23 cellular contexts compared by ENCODE assay signal in the genomic region with DNA sequence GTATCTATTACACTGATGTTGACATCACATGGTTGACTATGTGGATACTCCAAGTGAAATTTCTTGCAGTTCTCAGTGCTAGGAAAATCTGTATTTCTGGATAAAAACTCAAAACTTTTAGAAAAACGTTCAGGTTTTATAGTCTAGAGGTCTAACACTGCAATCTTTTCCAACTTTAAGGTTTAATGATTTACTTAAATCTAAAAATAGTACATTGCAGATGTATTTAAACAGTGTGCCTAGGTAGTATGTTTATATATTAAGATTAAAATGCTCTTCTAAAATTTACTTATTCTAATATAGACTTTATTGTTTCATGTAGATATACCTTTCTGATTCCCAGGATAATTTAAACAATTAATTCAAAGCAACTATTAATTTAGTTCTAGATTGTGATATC.
DNase-seq lines count a peak whose midpoint lies in the region; ATAC-seq, FAIRE-seq and TF ChIP-seq lines count a peak whose summit lies in the region.
"Had no signal": no experiment of that assay in that cellular context is flagged by ENCODE, and none has a peak within 500 bp of the region (broad histone marks: within the 10 kb centered on the region; RNA-seq: fewer than 3 reads in every experiment).

No MANE protein-coding gene starts in this region.

- TF ChIP-seq RAD21 in HepG2 (CRISPR knock-in tag; IDR thresholded peaks at IDR 0.05): no peak

- no peaks in the 10 kb centered on the region for H4K20me1 ChIP-seq in HepG2 (ENCODE audit: insufficient read depth, low read length)
- H4K20me1 ChIP-seq: BLaER1 treated with 17β-estradiol and CSF1 and Interleukin-3, amounts not matched to agents 10 nM and 100 nM had no signal

- TF ChIP-seq CTCF in right lobe of liver (IDR thresholded peaks at IDR 0.05) (no peak), HepG2 (CRISPR knock-in tag; IDR thresholded peaks at IDR 0.05) (no peak), kidney (IDR thresholded peaks at IDR 0.05; ENCODE audit: borderline replicate concordance, extremely low read depth, insufficient read depth) (no peak)

- CTCF ChIA-PET in HepG2 (lab: Yijun Ruan, JAX; ENCODE audit: low intra/inter-chr PET ratio, low total read pairs): no interaction called here

- intact Hi-C loops in right lobe of liver (cut with DNase I) (no loop called here), HepG2 (cut with micrococcal nuclease; ENCODE audit: unreplicated experiment) (no loop called here), kidney (cut with DNase I) (no loop called here)

- TF ChIP-seq POLR2A in right lobe of liver (IDR thresholded peaks at IDR 0.05): no peak
- TF ChIP-seq POLR2A in HepG2 (IDR thresholded peaks at IDR 0.05; ENCODE audit: insufficient read depth in 1 of 2, low read depth in 2 of 2, low read length in 2 of 2): no peak

- no peaks in the 10 kb centered on the region for H3K79me2 ChIP-seq in HepG2 (ENCODE audit: insufficient read depth, low read length)

- no peak overlapping the region for H3K9ac ChIP-seq in HepG2 (ENCODE audit: insufficient read depth, low read depth, low read length)
- no peak overlapping the region for H3K9ac ChIP-seq in kidney (ENCODE audit: low read length in 2 of 2)
- H3K9ac ChIP-seq: BLaER1 treated with 17β-estradiol and CSF1 and Interleukin-3, amounts not matched to agents 10 nM and 100 nM had no signal

- H3K4me1 ChIP-seq in right lobe of liver (peaks cover 0 to 4% (median 0%) of the 10 kb centered on the region in 4 donors), HepG2 (ENCODE audit: insufficient read depth, low read length) (no peaks in the 10 kb centered on the region), kidney (ENCODE audit: control insufficient read depth in 1 of 2, insufficient read depth in 1 of 2, low read depth in 1 of 2, low read length in 2 of 2) (no peaks in the 10 kb centered on the region), small intestine (ENCODE audit: control insufficient read depth in 2 of 2, insufficient read depth in 1 of 2, low read depth in 1 of 2, low read length in 1 of 2) (peaks cover 0 to 2% of the 10 kb centered on the region in 2 donors)
- H3K4me1 ChIP-seq: A549; BLaER1 treated with 17β-estradiol and CSF1 and Interleukin-3, amounts not matched to agents 10 nM and 100 nM; Caco-2 had no signal

- DNase-seq in right lobe of liver: no peak
- DNase-seq in HepG2 (ENCODE audit: low spot score): no peak
- DNase-seq in frontal cortex (ENCODE audit: low spot score in 2 of 2): no peak
- DNase-seq in kidney: no peak
- no peak for DNase-seq in small intestine
- DNase-seq in NCI-H1436 treated with DMSO at 0.1 percent for 48 hours (lab: John Stamatoyannopoulos, UW): no peak
- no peak for DNase-seq in NAMALWA (ENCODE audit: low spot score)
- DNase-seq: AML-193; Caco-2; Calu3; CD4-positive, alpha-beta T cell; CD8-positive, alpha-beta T cell; DMS79 treated with DMSO at 0.1 percent for 48 hours; GF-D8 had no signal

- FAIRE-seq in HepG2 (lab: Jason Lieb, UNC): no peak
- FAIRE-seq in frontal cortex (lab: Jason Lieb, UNC): peak; percentile 15
- FAIRE-seq in kidney (lab: Jason Lieb, UNC): peak; percentile 68
- peak; percentile 91 for FAIRE-seq in small intestine (lab: Jason Lieb, UNC)
- FAIRE-seq: A549, D721Med, G401.6, GM12891, GM19239 had no signal

- H3K4me2 ChIP-seq in HepG2 (ENCODE audit: low read depth, low read length): no peak overlapping the region
- H3K4me2 ChIP-seq: A549; BLaER1 treated with 17β-estradiol and CSF1 and Interleukin-3, amounts not matched to agents 10 nM and 100 nM had no signal

- H3K4me3 ChIP-seq in right lobe of liver (no peak overlapping the region), HepG2 (replicated peaks in 1 of 3; ENCODE audit: insufficient read depth in 1 of 3, low read depth in 2 of 3, low read length in 3 of 3) (no peak overlapping the region), kidney (ENCODE audit: low read length in 2 of 2) (no peak overlapping the region), small intestine (ENCODE audit: low read depth in 1 of 2, low read length in 2 of 2) (no peak overlapping the region)
- H3K4me3 ChIP-seq: A549; BLaER1 treated with 17β-estradiol and CSF1 and Interleukin-3, amounts not matched to agents 10 nM and 100 nM had no signal

- POLR2A ChIA-PET in HepG2 (lab: Yijun Ruan, JAX): no interaction called here

- H3K27ac ChIP-seq in right lobe of liver (no peak overlapping the region), HepG2 (ENCODE audit: extremely low read length, insufficient read depth, low read length) (no peak overlapping the region), kidney (ENCODE audit: low read depth in 2 of 2, low read length in 2 of 2) (no peak overlapping the region), small intestine (ENCODE audit: low read depth in 1 of 2, low read length in 1 of 2) (no peak overlapping the region)
- H3K27ac ChIP-seq: 22Rv1; A549; BLaER1 treated with 17β-estradiol and CSF1 and Interleukin-3, amounts not matched to agents 10 nM and 100 nM; C4-2B had no signal

- no peak overlapping the region for H2AFZ ChIP-seq in HepG2 (ENCODE audit: low read length)

- no peaks in the 10 kb centered on the region for H3K9me3 ChIP-seq in right lobe of liver
- H3K9me3 ChIP-seq in HepG2 (ENCODE audit: low read length): no peaks in the 10 kb centered on the region
- no peaks in the 10 kb centered on the region for H3K9me3 ChIP-seq in kidney (ENCODE audit: control insufficient read depth in 1 of 2, low read length in 2 of 2)
- no peaks in the 10 kb centered on the region for H3K9me3 ChIP-seq in small intestine (ENCODE audit: control insufficient read depth, low read depth)
- H3K9me3 ChIP-seq: A549, Caco-2 had no signal

- in situ Hi-C loops in HepG2 (cut with HindIII; ENCODE audit: extremely low pct_ligation_motif_present, low pct_unique_long_range_greater_than_20kb): no loop called here

- ATAC-seq in right lobe of liver (peak; percentile 38 to 57 (median 48)), HepG2 (no peak), HG02970 (IDR thresholded peaks at IDR 0.05; ENCODE audit: low FRiP score, unreplicated experiment) (no peak)
- ATAC-seq: A549; CD8-positive, alpha-beta T cell had no signal

- no peaks in the 10 kb centered on the region for H3K36me3 ChIP-seq in right lobe of liver
- no peaks in the 10 kb centered on the region for H3K36me3 ChIP-seq in HepG2 (replicated peaks in 1 of 2; ENCODE audit: control insufficient read depth in 1 of 2, insufficient read depth in 2 of 2, low read length in 2 of 2)
- H3K36me3 ChIP-seq in kidney (ENCODE audit: control insufficient read depth in 1 of 2, insufficient read depth in 2 of 2, low read length in 2 of 2): no peaks in the 10 kb centered on the region
- no peaks in the 10 kb centered on the region for H3K36me3 ChIP-seq in small intestine (ENCODE audit: control insufficient read depth in 2 of 2, insufficient read depth in 2 of 2, low read length in 2 of 2)
- H3K36me3 ChIP-seq: BLaER1 treated with 17β-estradiol and CSF1 and Interleukin-3, amounts not matched to agents 10 nM and 100 nM had no signal

- no peaks in the 10 kb centered on the region for H3K27me3 ChIP-seq in right lobe of liver
- peaks cover 3 to 42% of the 10 kb centered on the region in 2 experiments; a peak in 4 of 5 replicates for H3K27me3 ChIP-seq in HepG2 (ENCODE audit: control insufficient read depth in 1 of 2, insufficient read depth in 2 of 2, low read length in 2 of 2)
- H3K27me3 ChIP-seq in small intestine (ENCODE audit: control insufficient read depth in 2 of 2, insufficient read depth in 2 of 2, low read length in 2 of 2): peaks cover 0 to 3% of the 10 kb centered on the region in 2 donors
- H3K27me3 ChIP-seq: BLaER1 treated with 17β-estradiol and CSF1 and Interleukin-3, amounts not matched to agents 10 nM and 100 nM had no signal

- BruUV-seq in HepG2 (replicated peaks; lab: Mats Ljungman, UMichigan): no TSS peak

- TF ChIP-seq EP300 in HepG2 (IDR thresholded peaks at IDR 0.05; ENCODE audit: low read depth in 2 of 2, low read length in 2 of 2): no peak
- TF ChIP-seq EP300 in HepG2 (CRISPR knock-in tag; IDR thresholded peaks at IDR 0.05; ENCODE audit: borderline replicate concordance): no peak

- 19% methylated on average over 1 of the region's 1 CpG for WGBS in right lobe of liver (ENCODE audit: insufficient coverage, low coverage, low lambda C conversion rate, missing lambda C conversion rate)
- WGBS in HepG2 (ENCODE audit: low lambda C conversion rate): 0% methylated on average over 1 of the region's 1 CpG
- WGBS in small intestine, 3 donors: 20 to 54% (median 37%) methylated on average over 1 of the region's 1 CpG

TF ChIP-seq in HepG2, 621 proteins besides CTCF, POLR2A, EP300 and RAD21 (continues in another document):
- TF ChIP-seq ZMAT3 (CRISPR knock-in tag; conservative IDR thresholded peaks at IDR 0.05): no peak
- TF ChIP-seq, protein P1, sequence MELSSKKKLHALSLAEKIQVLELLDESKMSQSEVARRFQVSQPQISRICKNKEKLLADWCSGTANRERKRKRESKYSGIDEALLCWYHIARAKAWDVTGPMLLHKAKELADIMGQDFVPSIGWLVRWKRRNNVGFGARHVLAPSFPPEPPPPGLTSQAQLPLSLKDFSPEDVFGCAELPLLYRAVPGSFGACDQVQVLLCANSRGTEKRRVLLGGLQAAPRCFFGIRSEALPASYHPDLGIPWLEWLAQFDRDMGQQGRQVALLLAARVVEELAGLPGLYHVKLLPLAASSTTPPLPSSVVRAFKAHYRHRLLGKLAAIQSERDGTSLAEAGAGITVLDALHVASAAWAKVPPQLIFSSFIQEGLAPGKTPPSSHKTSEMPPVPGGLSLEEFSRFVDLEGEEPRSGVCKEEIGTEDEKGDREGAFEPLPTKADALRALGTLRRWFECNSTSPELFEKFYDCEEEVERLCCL (CRISPR knock-in tag; IDR thresholded peaks at IDR 0.05; ENCODE audit: borderline replicate concordance): no peak
- TF ChIP-seq ZNF30 (CRISPR knock-in tag; IDR thresholded peaks at IDR 0.05): no peak
- TF ChIP-seq, protein P2, sequence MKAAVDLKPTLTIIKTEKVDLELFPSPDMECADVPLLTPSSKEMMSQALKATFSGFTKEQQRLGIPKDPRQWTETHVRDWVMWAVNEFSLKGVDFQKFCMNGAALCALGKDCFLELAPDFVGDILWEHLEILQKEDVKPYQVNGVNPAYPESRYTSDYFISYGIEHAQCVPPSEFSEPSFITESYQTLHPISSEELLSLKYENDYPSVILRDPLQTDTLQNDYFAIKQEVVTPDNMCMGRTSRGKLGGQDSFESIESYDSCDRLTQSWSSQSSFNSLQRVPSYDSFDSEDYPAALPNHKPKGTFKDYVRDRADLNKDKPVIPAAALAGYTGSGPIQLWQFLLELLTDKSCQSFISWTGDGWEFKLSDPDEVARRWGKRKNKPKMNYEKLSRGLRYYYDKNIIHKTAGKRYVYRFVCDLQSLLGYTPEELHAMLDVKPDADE (CRISPR knock-in tag; IDR thresholded peaks at IDR 0.05): no peak
- no peak for TF ChIP-seq GTF2F1 (IDR thresholded peaks at IDR 0.05; ENCODE audit: low read length)
- no peak for TF ChIP-seq HOXD1 (CRISPR knock-in tag; IDR thresholded peaks at IDR 0.05)

Comparison
In these comparisons a context has a peak if more than half of its experiments do, and no peak if none do; other contexts are left out.
1. ATAC-seq: peak in right lobe of liver (4 of 4); none in HepG2 (single experiment) and HG02970 (single experiment).